In the genomic region with DNA sequence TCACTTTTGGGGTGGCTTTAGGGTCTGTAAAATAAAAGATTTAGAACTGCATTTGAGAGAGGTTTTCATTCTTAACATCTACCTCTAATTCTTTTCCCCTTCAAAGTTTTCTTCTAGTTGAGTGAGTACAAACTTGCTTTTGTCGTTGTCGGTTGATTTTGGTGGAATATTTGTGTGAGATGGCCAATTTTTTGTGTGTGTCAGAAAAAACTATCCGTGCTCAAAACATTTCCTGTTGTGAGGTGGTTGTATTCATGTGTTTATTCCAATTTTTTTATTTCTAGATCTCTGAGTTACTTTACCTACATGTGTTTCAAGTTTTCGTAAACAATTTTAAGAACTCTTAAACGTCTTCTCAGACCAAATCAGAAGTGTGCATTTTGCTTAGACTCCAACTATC, we compare ENCODE assay signal across 8 cellular contexts. TPM values are rescaled to one million over a fixed set of nuclear protein-coding genes. Genes with fewer than 3 reads are reported as not detected.
DNase-seq lines count a peak whose midpoint lies in the region; ATAC-seq and TF ChIP-seq lines count a peak whose summit lies in the region.

No MANE protein-coding gene starts in this region.

- intact Hi-C loops in CD4-positive, alpha-beta T cell (cut with DNase I, micrococcal nuclease): loop anchor here in 1 of 2 experiments (5.0 to 10.0 kb wide), 2 partner anchors 235 to 318 kb away; no protein-coding TSS in a partner anchor

- no peak for TF ChIP-seq CTCF in CD4-positive, alpha-beta T cell (IDR thresholded peaks at IDR 0.05)
- TF ChIP-seq CTCF in OCI-LY1 (IDR thresholded peaks at IDR 0.05; ENCODE audit: low read length) (no peak), endodermal cell (conservative IDR thresholded peaks at IDR 0.05) (no peak), neural progenitor cell (IDR thresholded peaks at IDR 0.05) (no peak)

- no peaks in the 10 kb centered on the region for H3K79me2 ChIP-seq in OCI-LY1 (ENCODE audit: insufficient read depth, low read length)
- H3K79me2 ChIP-seq in neural progenitor cell (ENCODE audit: low read depth): peaks cover 10% of the 10 kb centered on the region

- POLR2A ChIA-PET in CD4-positive, alpha-beta T cell (lab: Charles Lee): interaction anchor here (0.5 to 1.5 kb wide), 5 partner anchors 12 to 236 kb away, joined by 3 to 6 read pairs (median 4); no protein-coding TSS in a partner anchor

- no peak for DNase-seq in CD4-positive, alpha-beta T cell
- no peak for DNase-seq in endodermal cell
- DNase-seq in neural progenitor cell (ENCODE audit: low spot score): no peak
- DNase-seq in ureter (ENCODE audit: low spot score): no peak
- DNase-seq in NCI-H2081 treated with DMSO at 0.1 percent for 48 hours (lab: John Stamatoyannopoulos, UW): no peak
- DNase-seq in COLO829 (ENCODE audit: low spot score): no peak
- no peak for DNase-seq in CD1c-positive myeloid dendritic cell (ENCODE audit: extremely low spot score)

- peak overlapping the region; percentile 88 for H3K27ac Mint-ChIP-seq in CD4-positive, alpha-beta T cell
- no peak overlapping the region for H3K27ac Mint-ChIP-seq in endodermal cell
- H3K27ac Mint-ChIP-seq in neural progenitor cell: no peak overlapping the region

- H3K27me3 ChIP-seq in CD4-positive, alpha-beta T cell (ENCODE audit: control insufficient read depth, insufficient read depth, low read length): no peaks in the 10 kb centered on the region
- no peaks in the 10 kb centered on the region for H3K27me3 ChIP-seq in OCI-LY1 (ENCODE audit: insufficient read depth, low read length)
- H3K27me3 ChIP-seq in endodermal cell (ENCODE audit: control insufficient read depth, insufficient read depth, low read length, poor library complexity, severe bottlenecking): peaks cover 31% of the 10 kb centered on the region
- peaks cover 39% of the 10 kb centered on the region for H3K27me3 ChIP-seq in neural progenitor cell

- no peaks in the 10 kb centered on the region for H3K9me2 ChIP-seq in OCI-LY1 (ENCODE audit: low read depth, low read length)

- peaks cover 55% of the 10 kb centered on the region for H3K4me1 Mint-ChIP-seq in CD4-positive, alpha-beta T cell (ENCODE audit: low read depth)
- H3K4me1 Mint-ChIP-seq in endodermal cell (peaks cover 14% of the 10 kb centered on the region), neural progenitor cell (peaks cover 8% of the 10 kb centered on the region)

- peak overlapping the region; percentile 97 for H3K4me3 Mint-ChIP-seq in CD4-positive, alpha-beta T cell
- peak overlapping the region; percentile 62 for H3K4me3 Mint-ChIP-seq in endodermal cell
- peak overlapping the region; percentile 90 for H3K4me3 Mint-ChIP-seq in neural progenitor cell

- WGBS in endodermal cell (ENCODE audit: insufficient coverage in 1 of 2, insufficient read length in 1 of 2), 2 experiments: 46 to 94% methylated on average over 2 to 5 of the region's 5 CpGs

- H3K36me3 ChIP-seq in OCI-LY1 (ENCODE audit: insufficient read depth, low read length) (peaks cover 7% of the 10 kb centered on the region; the same call in 1 of the 2 replicates), endodermal cell (ENCODE audit: control insufficient read depth, insufficient read depth, low read length) (no peaks in the 10 kb centered on the region), neural progenitor cell (no peaks in the 10 kb centered on the region)

- no peak for ATAC-seq in CD4-positive, alpha-beta T cell (ENCODE audit: poor library complexity)

- no peaks in the 10 kb centered on the region for H3K27me3 Mint-ChIP-seq in CD4-positive, alpha-beta T cell
- H3K27me3 Mint-ChIP-seq in endodermal cell (ENCODE audit: insufficient read depth) (peaks cover 30% of the 10 kb centered on the region), neural progenitor cell (ENCODE audit: insufficient read depth, low read depth) (peaks cover 10% of the 10 kb centered on the region)

- peaks cover 11% of the 10 kb centered on the region for H3K36me3 Mint-ChIP-seq in CD4-positive, alpha-beta T cell (ENCODE audit: low read depth)
- H3K36me3 Mint-ChIP-seq in endodermal cell (ENCODE audit: low read depth): peaks cover 2% of the 10 kb centered on the region
- H3K36me3 Mint-ChIP-seq in neural progenitor cell: no peaks in the 10 kb centered on the region

- H3K4me1 ChIP-seq in OCI-LY1 (ENCODE audit: insufficient read depth, low read length, severe bottlenecking): peaks cover 21% of the 10 kb centered on the region
- H3K4me1 ChIP-seq in endodermal cell (ENCODE audit: control insufficient read depth, insufficient read depth, low read length): no peaks in the 10 kb centered on the region
- peaks cover 4% of the 10 kb centered on the region for H3K4me1 ChIP-seq in neural progenitor cell

- peaks cover 3% of the 10 kb centered on the region for H3K9me3 Mint-ChIP-seq in CD4-positive, alpha-beta T cell
- H3K9me3 Mint-ChIP-seq in endodermal cell (peaks cover 2% of the 10 kb centered on the region), neural progenitor cell (no peaks in the 10 kb centered on the region)

- H3K4me2 ChIP-seq in OCI-LY1 (ENCODE audit: low read length) (peak overlapping the region; percentile 87), neural progenitor cell (peak overlapping the region; percentile 91)

- peak overlapping the region; percentile 56; the same call in 1 of the 2 replicates for H3K9ac ChIP-seq in OCI-LY1 (ENCODE audit: low read length)
- no peak overlapping the region for H3K9ac ChIP-seq in endodermal cell (ENCODE audit: extremely low read depth, low read length, poor library complexity, severe bottlenecking)
- no peak overlapping the region for H3K9ac ChIP-seq in neural progenitor cell

- H4K20me1 ChIP-seq in OCI-LY1 (ENCODE audit: insufficient read depth, low read length) (no peaks in the 10 kb centered on the region), neural progenitor cell (ENCODE audit: low read depth) (no peaks in the 10 kb centered on the region)

- H3F3A ChIP-seq in OCI-LY1 (ENCODE audit: insufficient read depth, low read length): no peaks in the 10 kb centered on the region
- H3F3A ChIP-seq in neural progenitor cell (ENCODE audit: low read depth): no peaks in the 10 kb centered on the region

- H3K9me3 ChIP-seq in CD4-positive, alpha-beta T cell (ENCODE audit: control insufficient read depth, low read length): no peaks in the 10 kb centered on the region
- H3K9me3 ChIP-seq in OCI-LY1 (ENCODE audit: low read length): no peaks in the 10 kb centered on the region
- H3K9me3 ChIP-seq in endodermal cell (ENCODE audit: control insufficient read depth, low read length): no peaks in the 10 kb centered on the region
- H3K9me3 ChIP-seq in neural progenitor cell (ENCODE audit: low read depth): no peaks in the 10 kb centered on the region

- H2AFZ ChIP-seq in OCI-LY1 (ENCODE audit: low read length) (no peak overlapping the region), neural progenitor cell (replicated peaks) (no peak overlapping the region)

- peak overlapping the region; percentile 91 for H3K27ac ChIP-seq in CD4-positive, alpha-beta T cell (ENCODE audit: low read depth, low read length)
- H3K27ac ChIP-seq in OCI-LY1 (ENCODE audit: low read depth, low read length, poor library complexity, severe bottlenecking) (no peak overlapping the region), endodermal cell (ENCODE audit: low read depth, low read length) (no peak overlapping the region), neural progenitor cell (no peak overlapping the region)

- H3K4me3 ChIP-seq in OCI-LY1 (ENCODE audit: low read depth, low read length, poor library complexity, severe bottlenecking) (peak overlapping the region; percentile 67), endodermal cell (ENCODE audit: low read length) (peak overlapping the region; percentile 81), neural progenitor cell (peak overlapping the region; percentile 80)

- CTCF ChIA-PET in CD4-positive, alpha-beta T cell (lab: Charles Lee): interaction anchor here (1.0 to 1.6 kb wide), 2 partner anchors 24 to 161 kb away, joined by 3 read pairs; no protein-coding TSS in a partner anchor

RNA-seq across cellular contexts. Expression of gene AHR, which starts 1.6 kb away (rescaled TPM):
- total RNA-seq in CD4-positive, alpha-beta T cell: 10 to 100 TPM; 95.2 to 95.7 TPM
- 1 to 10 TPM; 5.6 to 6.0 TPM for total RNA-seq in endodermal cell
- polyA plus RNA-seq in endodermal cell (2013, experiment 1 of 2): 3.0 TPM
- 3.8 TPM for polyA plus RNA-seq in endodermal cell (2013, experiment 2 of 2)
- total RNA-seq in neural progenitor cell (ENCODE audit: low replicate concordance): 5.0 and 5.7 TPM in 2 replicates
- total RNA-seq in ureter: 368 TPM

Comparison
In these comparisons a context has a peak if more than half of its experiments do, and no peak if none do; other contexts are left out.
1. RNA of gene AHR, which starts 1.6 kb away (total RNA-seq): 368 TPM in ureter (single experiment) and 95.2 to 95.7 TPM in CD4-positive, alpha-beta T cell; 5.6 to 6.0 TPM in endodermal cell and 5.0 to 5.7 TPM in neural progenitor cell; every median in the first group is over 10 times any median in the second.
2. Peak in every context shown above with its lines, with median percentiles within 50 percentile points of each other: H3K4me3 Mint-ChIP-seq and H3K4me3 ChIP-seq.